In the genomic region with DNA sequence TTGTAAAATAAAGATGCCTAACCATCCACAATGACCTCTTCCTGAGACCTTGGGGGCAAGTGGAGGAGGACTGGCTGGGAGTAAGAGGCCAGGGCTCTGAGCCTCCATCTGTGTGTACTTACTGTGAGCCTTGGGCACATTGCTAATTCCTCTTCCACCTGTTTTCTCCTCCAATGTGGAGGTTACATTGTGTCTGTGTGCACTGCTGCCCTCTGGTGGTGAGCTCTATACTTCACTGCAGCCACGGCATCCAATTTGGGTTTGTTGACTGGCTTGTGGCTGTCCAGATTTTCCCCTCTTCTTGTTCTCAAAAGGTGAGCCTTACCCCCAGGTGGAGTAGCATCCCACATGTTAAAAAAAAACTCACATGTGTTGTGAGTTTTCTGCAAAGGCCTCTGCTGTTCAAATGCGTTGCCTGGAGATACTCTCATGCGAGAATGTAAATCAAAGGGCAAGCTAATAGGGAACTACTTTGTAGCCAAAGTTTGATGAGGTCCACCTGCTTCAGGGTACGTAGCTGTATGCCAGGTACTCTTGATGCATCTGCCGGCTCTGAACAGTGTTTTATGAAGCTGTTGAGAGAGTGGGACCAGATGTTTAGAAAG, we compare ENCODE assay signal across 8 cellular contexts.
DNase-seq lines count a peak whose midpoint lies in the region; ATAC-seq and TF ChIP-seq lines count a peak whose summit lies in the region.

No MANE protein-coding gene starts in this region.

- peak; percentile 91 for TF ChIP-seq CTCF in glutamatergic neuron (IDR thresholded peaks at IDR 0.05; ENCODE audit: partially characterized antibody, unreplicated experiment)

- CTCF ChIA-PET in activated naive CD4-positive, alpha-beta T cell treated with anti-CD3 and anti-CD28 coated beads, Interleukin-2, amount 10 ng/mL, durations not matched to agents 7 days and 5 days (lab: Charles Lee), result interaction anchor here (0.6 to 9.1 kb wide), 22 partner anchors 8 to 552 kb away, joined by 3 to 150 read pairs (median 5); a partner anchor contains a TSS

- intact Hi-C loops in posterior cingulate gyrus (cut with DNase I), result loop anchor here (1.0 to 5.0 kb wide), 3 partner anchors 182 to 302 kb away; no protein-coding TSS in a partner anchor

- no peak overlapping the region for H3K4me3 Mint-ChIP-seq in activated naive CD4-positive, alpha-beta T cell treated with anti-CD3 and anti-CD28 coated beads, Interleukin-2, amount 10 ng/mL, durations not matched to agents 7 days and 5 days
- no peak overlapping the region for H3K4me3 Mint-ChIP-seq in glutamatergic neuron (ENCODE audit: unreplicated experiment)

- no peaks in the 10 kb centered on the region for H3K4me1 Mint-ChIP-seq in activated naive CD4-positive, alpha-beta T cell treated with anti-CD3 and anti-CD28 coated beads, Interleukin-2, amount 10 ng/mL, durations not matched to agents 7 days and 5 days
- no peaks in the 10 kb centered on the region for H3K4me1 Mint-ChIP-seq in glutamatergic neuron (ENCODE audit: low read depth, unreplicated experiment)

- in situ Hi-C loops in SK-MEL-5 (cut with HindIII; ENCODE audit: low pct_unique_long_range_greater_than_20kb, low sequenced_read_pairs), result no loop called here

- peak; percentile 91 for ATAC-seq in GM21576 (IDR thresholded peaks at IDR 0.05; ENCODE audit: unreplicated experiment)

- no peaks in the 10 kb centered on the region for H3K36me3 Mint-ChIP-seq in activated naive CD4-positive, alpha-beta T cell treated with anti-CD3 and anti-CD28 coated beads, Interleukin-2, amount 10 ng/mL, durations not matched to agents 7 days and 5 days
- peaks cover 4% of the 10 kb centered on the region for H3K36me3 Mint-ChIP-seq in glutamatergic neuron (ENCODE audit: unreplicated experiment)

- H3K27me3 Mint-ChIP-seq in activated naive CD4-positive, alpha-beta T cell treated with anti-CD3 and anti-CD28 coated beads, Interleukin-2, amount 10 ng/mL, durations not matched to agents 7 days and 5 days, result peaks cover 26% of the 10 kb centered on the region
- H3K27me3 Mint-ChIP-seq in glutamatergic neuron (ENCODE audit: unreplicated experiment), result peaks cover 7% of the 10 kb centered on the region

- no peak overlapping the region for H3K27ac Mint-ChIP-seq in activated naive CD4-positive, alpha-beta T cell treated with anti-CD3 and anti-CD28 coated beads, Interleukin-2, amount 10 ng/mL, durations not matched to agents 7 days and 5 days
- H3K27ac Mint-ChIP-seq in glutamatergic neuron (ENCODE audit: unreplicated experiment), result no peak overlapping the region

- H3K9me3 Mint-ChIP-seq in activated naive CD4-positive, alpha-beta T cell treated with anti-CD3 and anti-CD28 coated beads, Interleukin-2, amount 10 ng/mL, durations not matched to agents 7 days and 5 days, result no peaks in the 10 kb centered on the region
- H3K9me3 Mint-ChIP-seq in glutamatergic neuron (ENCODE audit: unreplicated experiment), result no peaks in the 10 kb centered on the region

- DNase-seq in DMS153 (lab: John Stamatoyannopoulos, UW) (peak; percentile 16), LHCN-M2 (ENCODE audit: low read depth) (peak; percentile 55), SK-MEL-5 (ENCODE audit: low read depth, low spot score) (peak; percentile 84), glutamatergic neuron (peak; percentile 85), posterior cingulate gyrus (peak; percentile 41 to 94 (median 76)), ureter (ENCODE audit: low spot score) (peak; percentile 84)
- peak; percentile 80 for DNase-seq in activated naive CD4-positive, alpha-beta T cell treated with anti-CD3 and anti-CD28 coated beads, Interleukin-2, amount 10 ng/mL, durations not matched to agents 7 days and 5 days

Comparison
In these comparisons a context has a peak if more than half of its experiments do, and no peak if none do; other contexts are left out.
1. Peak in every context shown above with its lines: DNase-seq and ATAC-seq.
2. DNase-seq: peak in every context shown above with its lines; median percentile 85 in glutamatergic neuron; 84 in SK-MEL-5; 84 in ureter; 80 in activated naive CD4-positive, alpha-beta T cell treated with anti-CD3 and anti-CD28 coated beads, Interleukin-2, amount 10 ng/mL, durations not matched to agents 7 days and 5 days; 76 in posterior cingulate gyrus; 55 in LHCN-M2; 16 in DMS153.